Comparison of ENCODE assay signal across 2 cellular contexts in the genomic region with DNA sequence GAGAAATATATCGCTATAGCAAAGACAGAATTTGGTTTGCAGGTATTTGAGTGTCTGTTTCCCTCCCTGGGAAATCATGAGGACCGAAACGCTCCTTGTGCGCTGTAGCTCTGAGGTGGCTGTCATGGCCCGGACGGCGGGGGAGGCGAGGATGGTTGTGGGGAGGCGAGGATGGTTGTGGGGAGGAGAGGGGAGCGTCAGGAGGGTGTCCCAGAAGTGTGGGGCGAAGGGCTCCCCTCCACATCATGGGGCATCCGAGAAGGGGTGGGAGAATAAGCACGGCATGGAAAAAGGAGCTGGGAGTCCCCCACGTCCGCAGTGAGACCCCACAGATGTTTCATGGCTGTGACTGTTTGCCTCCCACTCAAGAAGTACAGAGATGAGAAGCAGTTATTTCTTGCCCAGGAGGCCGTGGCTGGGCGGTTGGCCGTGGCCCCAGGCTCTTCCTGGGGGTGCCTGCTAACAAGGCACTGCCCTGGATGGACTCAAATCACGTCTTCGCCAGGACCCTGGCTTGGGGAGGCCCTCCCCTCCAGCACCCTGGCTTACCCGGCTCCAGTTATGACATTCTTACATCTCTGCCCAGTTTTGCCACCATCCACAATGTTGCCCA.
TF ChIP-seq lines count a peak whose summit lies in the region.

No MANE protein-coding gene starts in this region.

TF ChIP-seq in IMR-90, 13 proteins besides CTCF, POLR2A, EP300 and RAD21:
- TF ChIP-seq CHD1 (IDR thresholded peaks at IDR 0.05; ENCODE audit: low read depth, low read length), result no peak
- no peak for TF ChIP-seq MXI1 (IDR thresholded peaks at IDR 0.05; ENCODE audit: borderline replicate concordance, low read depth, low read length)
- no peak for TF ChIP-seq BHLHE40 (IDR thresholded peaks at IDR 0.05; ENCODE audit: low read depth, low read length)
- TF ChIP-seq, protein P1, sequence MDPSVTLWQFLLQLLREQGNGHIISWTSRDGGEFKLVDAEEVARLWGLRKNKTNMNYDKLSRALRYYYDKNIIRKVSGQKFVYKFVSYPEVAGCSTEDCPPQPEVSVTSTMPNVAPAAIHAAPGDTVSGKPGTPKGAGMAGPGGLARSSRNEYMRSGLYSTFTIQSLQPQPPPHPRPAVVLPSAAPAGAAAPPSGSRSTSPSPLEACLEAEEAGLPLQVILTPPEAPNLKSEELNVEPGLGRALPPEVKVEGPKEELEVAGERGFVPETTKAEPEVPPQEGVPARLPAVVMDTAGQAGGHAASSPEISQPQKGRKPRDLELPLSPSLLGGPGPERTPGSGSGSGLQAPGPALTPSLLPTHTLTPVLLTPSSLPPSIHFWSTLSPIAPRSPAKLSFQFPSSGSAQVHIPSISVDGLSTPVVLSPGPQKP (IDR thresholded peaks at IDR 0.05; ENCODE audit: borderline replicate concordance, low read depth, low read length), result no peak
- TF ChIP-seq NFE2L2 (IDR thresholded peaks at IDR 0.05; ENCODE audit: low read depth, low read length), result no peak
- TF ChIP-seq MAFK (IDR thresholded peaks at IDR 0.05; ENCODE audit: low read depth, low read length), result no peak
- TF ChIP-seq RFX5 (IDR thresholded peaks at IDR 0.05; ENCODE audit: low read depth, low read length), result no peak
- no peak for TF ChIP-seq RCOR1 (IDR thresholded peaks at IDR 0.05; ENCODE audit: insufficient replicate concordance, low read length)
- no peak for TF ChIP-seq MAZ (IDR thresholded peaks at IDR 0.05; ENCODE audit: borderline replicate concordance, low read depth, low read length)
- TF ChIP-seq FOS (IDR thresholded peaks at IDR 0.05; ENCODE audit: low read depth, low read length), result no peak
- no peak for TF ChIP-seq SMC3 (IDR thresholded peaks at IDR 0.05; ENCODE audit: low read depth, low read length)
- TF ChIP-seq, protein P2, sequence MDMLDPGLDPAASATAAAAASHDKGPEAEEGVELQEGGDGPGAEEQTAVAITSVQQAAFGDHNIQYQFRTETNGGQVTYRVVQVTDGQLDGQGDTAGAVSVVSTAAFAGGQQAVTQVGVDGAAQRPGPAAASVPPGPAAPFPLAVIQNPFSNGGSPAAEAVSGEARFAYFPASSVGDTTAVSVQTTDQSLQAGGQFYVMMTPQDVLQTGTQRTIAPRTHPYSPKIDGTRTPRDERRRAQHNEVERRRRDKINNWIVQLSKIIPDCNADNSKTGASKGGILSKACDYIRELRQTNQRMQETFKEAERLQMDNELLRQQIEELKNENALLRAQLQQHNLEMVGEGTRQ (IDR thresholded peaks at IDR 0.05; ENCODE audit: low read depth, low read length), result no peak
- no peak for TF ChIP-seq CEBPB (IDR thresholded peaks at IDR 0.05; ENCODE audit: low read depth, low read length)

TF ChIP-seq in H1, 55 proteins besides CTCF, POLR2A, EP300 and RAD21:
- TF ChIP-seq GABPA (IDR thresholded peaks at IDR 0.05; ENCODE audit: borderline replicate concordance, insufficient read depth, low read length) (no peak), TEAD4 (IDR thresholded peaks at IDR 0.05; ENCODE audit: low read depth, low read length) (no peak), CBX5 (IDR thresholded peaks at IDR 0.05; ENCODE audit: low read depth, low read length) (no peak), SIX5 (IDR thresholded peaks at IDR 0.05; ENCODE audit: low read depth, low read length) (no peak), SP1 (IDR thresholded peaks at IDR 0.05; ENCODE audit: low read depth, low read length) (no peak), TAF1 (IDR thresholded peaks at IDR 0.05; ENCODE audit: low read depth, low read length) (no peak), POLR2AphosphoS5 (IDR thresholded peaks at IDR 0.05; ENCODE audit: low read depth, low read length) (no peak), YY1 (IDR thresholded peaks at IDR 0.05; ENCODE audit: low read depth, low read length) (no peak), POU5F1 (IDR thresholded peaks at IDR 0.05; ENCODE audit: low read depth, low read length) (no peak), ZNF274 (IDR thresholded peaks at IDR 0.05; ENCODE audit: borderline replicate concordance, extremely low read depth, low read length) (no peak), RBBP5 (IDR thresholded peaks at IDR 0.05; ENCODE audit: borderline replicate concordance, low read depth, low read length) (no peak), NRF1 (IDR thresholded peaks at IDR 0.05; ENCODE audit: low read depth, low read length) (no peak), CBX8 (IDR thresholded peaks at IDR 0.05; ENCODE audit: borderline replicate concordance, low read depth, low read length) (no peak), TCF12 (IDR thresholded peaks at IDR 0.05; ENCODE audit: low read depth, low read length) (no peak), RXRA (IDR thresholded peaks at IDR 0.05; ENCODE audit: insufficient read depth, low read depth, low read length) (no peak)
- TF ChIP-seq, protein P3, sequence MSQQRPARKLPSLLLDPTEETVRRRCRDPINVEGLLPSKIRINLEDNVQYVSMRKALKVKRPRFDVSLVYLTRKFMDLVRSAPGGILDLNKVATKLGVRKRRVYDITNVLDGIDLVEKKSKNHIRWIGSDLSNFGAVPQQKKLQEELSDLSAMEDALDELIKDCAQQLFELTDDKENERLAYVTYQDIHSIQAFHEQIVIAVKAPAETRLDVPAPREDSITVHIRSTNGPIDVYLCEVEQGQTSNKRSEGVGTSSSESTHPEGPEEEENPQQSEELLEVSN (IDR thresholded peaks at IDR 0.05), result no peak
- TF ChIP-seq, protein P4, sequence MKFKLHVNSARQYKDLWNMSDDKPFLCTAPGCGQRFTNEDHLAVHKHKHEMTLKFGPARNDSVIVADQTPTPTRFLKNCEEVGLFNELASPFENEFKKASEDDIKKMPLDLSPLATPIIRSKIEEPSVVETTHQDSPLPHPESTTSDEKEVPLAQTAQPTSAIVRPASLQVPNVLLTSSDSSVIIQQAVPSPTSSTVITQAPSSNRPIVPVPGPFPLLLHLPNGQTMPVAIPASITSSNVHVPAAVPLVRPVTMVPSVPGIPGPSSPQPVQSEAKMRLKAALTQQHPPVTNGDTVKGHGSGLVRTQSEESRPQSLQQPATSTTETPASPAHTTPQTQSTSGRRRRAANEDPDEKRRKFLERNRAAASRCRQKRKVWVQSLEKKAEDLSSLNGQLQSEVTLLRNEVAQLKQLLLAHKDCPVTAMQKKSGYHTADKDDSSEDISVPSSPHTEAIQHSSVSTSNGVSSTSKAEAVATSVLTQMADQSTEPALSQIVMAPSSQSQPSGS (IDR thresholded peaks at IDR 0.05; ENCODE audit: low read length), result no peak
